12 cellular contexts compared by ENCODE assay signal in the genomic region with DNA sequence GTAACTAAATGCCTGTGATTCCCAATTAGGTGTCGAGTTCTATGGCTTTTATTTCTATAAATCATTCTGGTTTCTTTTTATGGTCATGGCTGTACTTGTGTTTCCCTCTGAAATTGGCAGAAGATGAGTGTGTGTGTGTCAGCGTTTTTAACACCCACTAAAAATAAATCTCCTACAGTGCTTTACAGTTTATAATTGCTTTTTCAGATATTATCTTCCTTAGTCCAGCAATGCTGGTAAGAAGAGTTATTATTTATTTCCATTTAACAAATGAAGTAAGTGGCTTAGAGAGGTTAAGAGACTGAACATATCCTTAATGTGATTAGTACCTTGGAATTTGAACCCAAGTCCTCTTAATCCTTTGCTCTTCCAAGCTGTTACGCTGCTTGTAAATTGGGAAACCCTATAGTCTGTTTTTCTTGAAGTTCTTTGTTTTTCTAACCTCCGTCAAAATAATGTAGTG.
DNase-seq lines count a peak whose midpoint lies in the region; ATAC-seq and FAIRE-seq lines count a peak whose summit lies in the region.
"Had no signal": no experiment of that assay in that cellular context is flagged by ENCODE, and none has a peak within 500 bp of the region (broad histone marks: within the 10 kb centered on the region; RNA-seq: fewer than 3 reads in every experiment).

No MANE protein-coding gene starts in this region.

- no peak overlapping the region for H3K27ac ChIP-seq in small intestine (ENCODE audit: low read depth in 1 of 2, low read length in 1 of 2)

- H3K9me3 ChIP-seq in small intestine (ENCODE audit: control insufficient read depth, low read depth), result no peaks in the 10 kb centered on the region
- H3K9me3 ChIP-seq: HAP-1 had no signal

- 8 to 39% (median 20%) methylated on average over 4 of the region's 4 CpGs for WGBS in small intestine, 3 donors

- FAIRE-seq in islet of Langerhans (lab: Jason Lieb, UNC) (peak; percentile 82), small intestine (lab: Jason Lieb, UNC) (no peak)

- H3K4me3 ChIP-seq in small intestine (ENCODE audit: low read depth in 1 of 2, low read length in 2 of 2), result no peak overlapping the region
- H3K4me3 ChIP-seq: HAP-1 had no signal

- DNase-seq in HT-29 (ENCODE audit: low spot score) (peak; percentile 34), NCI-H82 treated with DMSO at 0.1 percent for 48 hours (lab: John Stamatoyannopoulos, UW; ENCODE audit: unreplicated experiment) (peak; percentile 96), small intestine (peak; percentile 79), NCI-H526 (lab: John Stamatoyannopoulos, UW) (no peak)
- DNase-seq in stimulated activated CD4-positive, alpha-beta T cell treated with anti-CD3 and anti-CD28 coated beads, Interleukin-2, amount 100 ng/mL, for 48 hours, result no peak
- DNase-seq: Karpas-422; nucleus accumbens; SIG-M5; stimulated activated CD4-positive, alpha-beta T cell treated with anti-CD3 and anti-CD28 coated beads, Interleukin-4, amount 100 ng/mL, for 24 hours had no signal

- no peak for ATAC-seq in GM18861 (IDR thresholded peaks at IDR 0.05; ENCODE audit: unreplicated experiment)

- peaks cover 6 to 27% of the 10 kb centered on the region in 2 donors for H3K4me1 ChIP-seq in small intestine (ENCODE audit: control insufficient read depth in 2 of 2, insufficient read depth in 1 of 2, low read depth in 1 of 2, low read length in 1 of 2)

- H3K36me3 ChIP-seq in small intestine (ENCODE audit: control insufficient read depth in 2 of 2, insufficient read depth in 2 of 2, low read length in 2 of 2), result no peaks in the 10 kb centered on the region

- no peaks in the 10 kb centered on the region for H3K27me3 ChIP-seq in small intestine (ENCODE audit: control insufficient read depth in 2 of 2, insufficient read depth in 2 of 2, low read length in 2 of 2)

Comparison
In these comparisons a context has a peak if more than half of its experiments do, and no peak if none do; other contexts are left out.
1. DNase-seq: peak in HT-29 (single experiment), NCI-H82 treated with DMSO at 0.1 percent for 48 hours (single experiment) and small intestine (single experiment); none in stimulated activated CD4-positive, alpha-beta T cell treated with anti-CD3 and anti-CD28 coated beads, Interleukin-2, amount 100 ng/mL, for 48 hours (0 of 2) and NCI-H526 (0 of 2).